8 cellular contexts compared by ENCODE assay signal in genomic region chr11:125569913-125570621, GRCh38. TPM values are rescaled to one million over a fixed set of nuclear protein-coding genes. Genes with fewer than 3 reads are reported as not detected.
A peak's percentile ranks its signal among the peaks of the same experiment; 100 is the strongest.
DNase-seq lines count a peak whose midpoint lies in the region; ATAC-seq, FAIRE-seq and TF ChIP-seq lines count a peak whose summit lies in the region.

No MANE protein-coding gene starts in this region.

- peak; percentile 38 for ATAC-seq in HG03354 (IDR thresholded peaks at IDR 0.05; ENCODE audit: poor library complexity, severe bottlenecking, unreplicated experiment)
- ATAC-seq in activated naive CD4-positive, alpha-beta T cell treated with anti-CD3 and anti-CD28 coated beads, Interleukin-2, amount 50 U/mL, for 72 hours: peak; percentile 61 to 83

- H3K9ac ChIP-seq in keratinocyte (ENCODE audit: control insufficient read depth, extremely low read depth, insufficient read depth, low read length): peak overlapping the region; percentile 95
- peak overlapping the region; percentile 96 to 98 for H3K9ac ChIP-seq in stomach smooth muscle (ENCODE audit: low read length in 2 of 2)

- CTCF ChIA-PET in HEK293T (lab: Yijun Ruan, JAX): interaction anchor here (0.6 to 0.8 kb wide), 2 partner anchors 56 to 59 kb away, joined by 3 to 4 read pairs; no protein-coding TSS in a partner anchor

- no peaks in the 10 kb centered on the region for H4K20me1 ChIP-seq in keratinocyte (ENCODE audit: control insufficient read depth, extremely low read depth, insufficient read depth, low read length)

- peaks cover 31% of the 10 kb centered on the region for H3K79me2 ChIP-seq in keratinocyte (ENCODE audit: control insufficient read depth, insufficient read depth, low read length)

- H3K36me3 Mint-ChIP-seq in activated CD4-positive, alpha-beta T cell treated with anti-CD3 and anti-CD28 coated beads, Interleukin-2, amount 10 ng/mL, durations not matched to agents 24 days and 14 days (ENCODE audit: low read depth): peaks cover 26% of the 10 kb centered on the region
- peaks cover 4 to 30% of the 10 kb centered on the region in 2 donors for H3K36me3 Mint-ChIP-seq in activated naive CD4-positive, alpha-beta T cell treated with anti-CD3 and anti-CD28 coated beads, Interleukin-2, amount 50 U/mL, for 72 hours

- peak; percentile 67 for FAIRE-seq in keratinocyte (lab: Jason Lieb, UNC)

- H3K4me1 ChIP-seq in keratinocyte (ENCODE audit: control insufficient read depth, extremely low read depth, insufficient read depth, low read length) (peaks cover 9% of the 10 kb centered on the region), stomach smooth muscle (ENCODE audit: control insufficient read depth, insufficient read depth, low read length) (peaks cover 15% of the 10 kb centered on the region)

- dilution Hi-C loops in keratinocyte (cut with MboI; ENCODE audit: extremely low pct_ligation_motif_present, low sequenced_read_pairs): no loop called here

- peaks cover 18% of the 10 kb centered on the region for H3K4me1 Mint-ChIP-seq in activated CD4-positive, alpha-beta T cell treated with anti-CD3 and anti-CD28 coated beads, Interleukin-2, amount 10 ng/mL, durations not matched to agents 24 days and 14 days

- H3K4me2 ChIP-seq in keratinocyte (ENCODE audit: control insufficient read depth, extremely low read depth, insufficient read depth, low read depth, low read length): peak overlapping the region; percentile 70

- peak overlapping the region; percentile 96 for H3K4me3 Mint-ChIP-seq in activated CD4-positive, alpha-beta T cell treated with anti-CD3 and anti-CD28 coated beads, Interleukin-2, amount 10 ng/mL, durations not matched to agents 24 days and 14 days

- H3K27ac Mint-ChIP-seq in activated CD4-positive, alpha-beta T cell treated with anti-CD3 and anti-CD28 coated beads, Interleukin-2, amount 10 ng/mL, durations not matched to agents 24 days and 14 days: peak overlapping the region; percentile 91
- peak overlapping the region; percentile 94 to 96 for H3K27ac Mint-ChIP-seq in activated naive CD4-positive, alpha-beta T cell treated with anti-CD3 and anti-CD28 coated beads, Interleukin-2, amount 50 U/mL, for 72 hours

- H2AFZ ChIP-seq in keratinocyte (ENCODE audit: control insufficient read depth, low read length): peak overlapping the region; percentile 55

- H3K27ac ChIP-seq in keratinocyte (ENCODE audit: control insufficient read depth, insufficient read depth, low read length): peak overlapping the region; percentile 93
- H3K27ac ChIP-seq in stomach smooth muscle (ENCODE audit: low read length): peak overlapping the region; percentile 58

- no peaks in the 10 kb centered on the region for H3K27me3 ChIP-seq in keratinocyte (ENCODE audit: control insufficient read depth, extremely low read depth, insufficient read depth, low read length)
- H3K27me3 ChIP-seq in stomach smooth muscle (ENCODE audit: control insufficient read depth in 1 of 2, insufficient read depth in 2 of 2, low read length in 2 of 2): no peaks in the 10 kb centered on the region

- POLR2A ChIA-PET in HEK293T (lab: Yijun Ruan, JAX): interaction anchor here (0.8 to 2.6 kb wide), 9 partner anchors 10 to 405 kb away, joined by 3 to 11 read pairs (median 4); partner anchors contain the start of genes FEZ1, PKNOX2 and STT3A

- peak; percentile 67 for DNase-seq in activated CD4-positive, alpha-beta T cell treated with anti-CD3 and anti-CD28 coated beads, Interleukin-2, amount 10 ng/mL, durations not matched to agents 24 days and 14 days
- DNase-seq in activated CD4-positive, alpha-beta T cell treated with anti-CD3 and anti-CD28 coated beads, Interleukin-2, amount 50 U/mL, for 4 hours: no peak
- DNase-seq in activated naive CD4-positive, alpha-beta T cell treated with anti-CD3 and anti-CD28 coated beads, Interleukin-2, amount 50 U/mL, for 72 hours (ENCODE audit: low spot score in 2 of 2): peak in 1 of 2 donors; percentile 15
- no peak for DNase-seq in keratinocyte (ENCODE audit: low read depth, low spot score)
- DNase-seq in HEK293T (ENCODE audit: extremely low spot score): no peak
- no peak for DNase-seq in HPDE6-E6E7 (ENCODE audit: extremely low spot score)

- intact Hi-C loops in activated CD4-positive, alpha-beta T cell treated with anti-CD3 and anti-CD28 coated beads, Interleukin-2, amount 10 ng/mL, durations not matched to agents 24 days and 14 days (cut with micrococcal nuclease): loop anchor here (1.0 to 5.0 kb wide), 6 partner anchors 22 to 699 kb away; partner anchors contain the start of genes CHEK1, FAM118B, FOXRED1 and HYLS1

- H3K9me3 ChIP-seq in keratinocyte (ENCODE audit: control insufficient read depth, low read depth, low read length) (no peaks in the 10 kb centered on the region), stomach smooth muscle (ENCODE audit: control insufficient read depth in 2 of 2, low read length in 2 of 2) (no peaks in the 10 kb centered on the region)

- no peaks in the 10 kb centered on the region for H3K9me3 Mint-ChIP-seq in activated CD4-positive, alpha-beta T cell treated with anti-CD3 and anti-CD28 coated beads, Interleukin-2, amount 10 ng/mL, durations not matched to agents 24 days and 14 days
- no peaks in the 10 kb centered on the region for H3K9me3 Mint-ChIP-seq in activated naive CD4-positive, alpha-beta T cell treated with anti-CD3 and anti-CD28 coated beads, Interleukin-2, amount 50 U/mL, for 72 hours

- H3K27me3 Mint-ChIP-seq in activated CD4-positive, alpha-beta T cell treated with anti-CD3 and anti-CD28 coated beads, Interleukin-2, amount 10 ng/mL, durations not matched to agents 24 days and 14 days: no peaks in the 10 kb centered on the region

- peak overlapping the region; percentile 84 to 95 (median 86) for H3K4me3 ChIP-seq in keratinocyte (ENCODE audit: control insufficient read depth in 2 of 3, extremely low read depth in 1 of 3, insufficient read depth in 2 of 3, low read depth in 1 of 3, low read length in 3 of 3)
- H3K4me3 ChIP-seq in stomach smooth muscle (ENCODE audit: low read length in 2 of 2): peak overlapping the region; percentile 88 to 98

- no peak for TF ChIP-seq CTCF in keratinocyte (optimal IDR thresholded peaks at IDR 0.05 in 1 of 3, IDR thresholded peaks at IDR 0.05 in 1 of 3, conservative IDR thresholded peaks at IDR 0.05 in 1 of 3; ENCODE audit: extremely low read depth in 1 of 3, insufficient read depth in 2 of 3, low read length in 3 of 3)

- H3K9me1 ChIP-seq in keratinocyte (ENCODE audit: control insufficient read depth, extremely low read depth, insufficient read depth, low read length): no peaks in the 10 kb centered on the region

- H3K36me3 ChIP-seq in keratinocyte (ENCODE audit: control insufficient read depth in 2 of 2, extremely low read depth in 1 of 2, insufficient read depth in 2 of 2, low read length in 2 of 2): peaks cover 12 to 19% of the 10 kb centered on the region in 2 experiments
- peaks cover 11 to 16% of the 10 kb centered on the region in 2 donors for H3K36me3 ChIP-seq in stomach smooth muscle (ENCODE audit: control insufficient read depth in 2 of 2, insufficient read depth in 2 of 2, low read length in 2 of 2)

TF ChIP-seq in HEK293T, 16 proteins besides CTCF, POLR2A, EP300 and RAD21 (continues in another document):
- TF ChIP-seq TARDBP (IDR thresholded peaks at IDR 0.05) (no peak), ELF4 (IDR thresholded peaks at IDR 0.05) (no peak), CTBP1 (IDR thresholded peaks at IDR 0.05; ENCODE audit: borderline replicate concordance) (no peak), FOXK2 (IDR thresholded peaks at IDR 0.05) (no peak), NFRKB (IDR thresholded peaks at IDR 0.05) (no peak), FOXM1 (IDR thresholded peaks at IDR 0.05; ENCODE audit: borderline replicate concordance) (no peak), ZNF384 (IDR thresholded peaks at IDR 0.05) (no peak)

RNA-seq across cellular contexts. Expression of gene EI24, which starts 0.8 kb away (rescaled TPM):
- 61.7 TPM in 2 replicates for total RNA-seq in activated CD4-positive, alpha-beta T cell treated with anti-CD3 and anti-CD28 coated beads, Interleukin-2, amount 10 ng/mL, durations not matched to agents 24 days and 14 days
- 10 to 100 TPM; 12.4 to 33.0 TPM for total RNA-seq in activated naive CD4-positive, alpha-beta T cell treated with anti-CD3 and anti-CD28 coated beads, Interleukin-2, amount 50 U/mL, for 72 hours
- polyA plus RNA-seq in keratinocyte: 215 to 307 TPM (median 263 TPM) in 3 replicates
- polyA plus RNA-seq in keratinocyte (2011; ENCODE audit: low read depth): 74.4 TPM
- 212 and 329 TPM in 2 replicates for polyA plus RNA-seq in keratinocyte (2011; cell fraction: cytosol; rRNA removed)
- polyA plus RNA-seq in keratinocyte (2011; cell fraction: nucleus; rRNA removed): 71.5 and 88.2 TPM in 2 replicates
- polyA plus RNA-seq in keratinocyte (2012; ENCODE audit: low replicate concordance): 104 and 170 TPM in 2 replicates
- 119 to 245 TPM (median 243 TPM) in 3 replicates for polyA minus RNA-seq in keratinocyte
- 125 TPM for polyA minus RNA-seq in keratinocyte (2011; cell fraction: cytosol; rRNA and poly(A)+ RNA removed)
- 37.5 and 49.4 TPM in 2 replicates for polyA minus RNA-seq in keratinocyte (2011; cell fraction: nucleus; rRNA and poly(A)+ RNA removed)

RNA-seq across cellular contexts. Expression of gene STT3A, which starts 22.6 kb away (rescaled TPM):
- 167 and 183 TPM in 2 replicates for total RNA-seq in activated CD4-positive, alpha-beta T cell treated with anti-CD3 and anti-CD28 coated beads, Interleukin-2, amount 10 ng/mL, durations not matched to agents 24 days and 14 days
- 100 to 1,000 TPM; 112 to 143 TPM for total RNA-seq in activated naive CD4-positive, alpha-beta T cell treated with anti-CD3 and anti-CD28 coated beads, Interleukin-2, amount 50 U/mL, for 72 hours
- polyA plus RNA-seq in keratinocyte: 183 to 221 TPM (median 214 TPM) in 3 replicates
- polyA plus RNA-seq in keratinocyte (2011; ENCODE audit: low read depth): 41.4 TPM
- 63.8 and 98.5 TPM in 2 replicates for polyA plus RNA-seq in keratinocyte (2011; cell fraction: cytosol; rRNA removed)
- polyA plus RNA-seq in keratinocyte (2011; cell fraction: nucleus; rRNA removed): 217 and 230 TPM in 2 replicates
- polyA plus RNA-seq in keratinocyte (2012; ENCODE audit: low replicate concordance): 50.5 and 153 TPM in 2 replicates
- 366 to 686 TPM (median 640 TPM) in 3 replicates for polyA minus RNA-seq in keratinocyte
- 113 TPM for polyA minus RNA-seq in keratinocyte (2011; cell fraction: cytosol; rRNA and poly(A)+ RNA removed)
- 394 and 505 TPM in 2 replicates for polyA minus RNA-seq in keratinocyte (2011; cell fraction: nucleus; rRNA and poly(A)+ RNA removed)

RNA-seq across cellular contexts. Expression of gene CHEK1, which starts 54.9 kb away (rescaled TPM):
- total RNA-seq in activated CD4-positive, alpha-beta T cell treated with anti-CD3 and anti-CD28 coated beads, Interleukin-2, amount 10 ng/mL, durations not matched to agents 24 days and 14 days: 125 and 131 TPM in 2 replicates
- total RNA-seq in activated naive CD4-positive, alpha-beta T cell treated with anti-CD3 and anti-CD28 coated beads, Interleukin-2, amount 50 U/mL, for 72 hours: 100 to 1,000 TPM; 112 to 137 TPM
- 13.4 to 38.2 TPM (median 25.8 TPM) in 3 replicates for polyA plus RNA-seq in keratinocyte
- polyA plus RNA-seq in keratinocyte (2011; ENCODE audit: low read depth): 2.6 TPM
- 13.2 and 19.0 TPM in 2 replicates for polyA plus RNA-seq in keratinocyte (2011; cell fraction: cytosol; rRNA removed)
- polyA plus RNA-seq in keratinocyte (2011; cell fraction: nucleus; rRNA removed): 12.3 and 14.5 TPM in 2 replicates
- polyA plus RNA-seq in keratinocyte (2012; ENCODE audit: low replicate concordance): 1.7 and 26.0 TPM in 2 replicates
- polyA minus RNA-seq in keratinocyte: 7.1 to 21.9 TPM (median 7.5 TPM) in 3 replicates
- polyA minus RNA-seq in keratinocyte (2011; cell fraction: cytosol; rRNA and poly(A)+ RNA removed): 10.6 TPM
- 8.1 and 18.7 TPM in 2 replicates for polyA minus RNA-seq in keratinocyte (2011; cell fraction: nucleus; rRNA and poly(A)+ RNA removed)
